20 cellular contexts compared by ENCODE assay signal in genomic region chr6:84653027-84653551, GRCh38.
DNase-seq lines count a peak whose midpoint lies in the region; ATAC-seq and TF ChIP-seq lines count a peak whose summit lies in the region.
"Had no signal": no experiment of that assay in that cellular context is flagged by ENCODE, and none has a peak within 500 bp of the region (broad histone marks: within the 10 kb centered on the region; RNA-seq: fewer than 3 reads in every experiment).

No MANE protein-coding gene starts in this region.

- peaks cover 15% of the 10 kb centered on the region for H3F3A ChIP-seq in GM23248 (ENCODE audit: insufficient read depth)

- H3K4me1 ChIP-seq in GM23248 (ENCODE audit: insufficient read depth) (peaks cover 27% of the 10 kb centered on the region), SJSA1 (replicated peaks) (peaks cover 23% of the 10 kb centered on the region), skeletal muscle satellite cell (ENCODE audit: control insufficient read depth, insufficient read depth, low read length) (peaks cover 32% of the 10 kb centered on the region)
- H3K4me1 ChIP-seq in effector memory CD4-positive, alpha-beta T cell (ENCODE audit: control insufficient read depth, insufficient read depth, low read length, poor library complexity, severe bottlenecking): no peaks in the 10 kb centered on the region
- H3K4me1 ChIP-seq: Caco-2 had no signal

- H3K36me3 ChIP-seq in GM23248 (ENCODE audit: low read depth) (no peaks in the 10 kb centered on the region), SJSA1 (no peaks in the 10 kb centered on the region), skeletal muscle satellite cell (ENCODE audit: insufficient read depth, low read length) (no peaks in the 10 kb centered on the region)
- H3K36me3 ChIP-seq in effector memory CD4-positive, alpha-beta T cell (ENCODE audit: control insufficient read depth, insufficient read depth, low read length): no peaks in the 10 kb centered on the region

- intact Hi-C loops in lower leg skin (cut with DNase I; ENCODE audit: low total_unique reads): no loop called here

- no peak for TF ChIP-seq CTCF in lower leg skin (IDR thresholded peaks at IDR 0.05)

- no peaks in the 10 kb centered on the region for H3K9me2 ChIP-seq in GM23248 (ENCODE audit: insufficient read depth)

- H3K4me3 ChIP-seq in GM23248 (no peak overlapping the region), SJSA1 (no peak overlapping the region), skeletal muscle satellite cell (ENCODE audit: low read length) (peak overlapping the region; percentile 13), lower leg skin (ENCODE audit: low read depth, poor library complexity, severe bottlenecking) (no peak overlapping the region)
- no peak overlapping the region for H3K4me3 ChIP-seq in effector memory CD4-positive, alpha-beta T cell (ENCODE audit: insufficient read depth, low read depth, low read length, poor library complexity, severe bottlenecking)

- in situ Hi-C loops in GM23248 (cut with MboI): no loop called here

- ATAC-seq in GM21576 (IDR thresholded peaks at IDR 0.05; ENCODE audit: unreplicated experiment): no peak

- H3K27me3 ChIP-seq in GM23248 (replicated peaks; ENCODE audit: insufficient read depth): no peaks in the 10 kb centered on the region
- H3K27me3 ChIP-seq in SJSA1 (replicated peaks): no peaks in the 10 kb centered on the region
- H3K27me3 ChIP-seq in skeletal muscle satellite cell (ENCODE audit: control insufficient read depth, insufficient read depth, low read length): no peaks in the 10 kb centered on the region
- no peaks in the 10 kb centered on the region for H3K27me3 ChIP-seq in effector memory CD4-positive, alpha-beta T cell (replicated peaks; ENCODE audit: control insufficient read depth, insufficient read depth, low read length, poor library complexity, severe bottlenecking)

- H3K9me3 ChIP-seq in GM23248 (ENCODE audit: low read depth) (no peaks in the 10 kb centered on the region), SJSA1 (replicated peaks) (no peaks in the 10 kb centered on the region), skeletal muscle satellite cell (replicated peaks; ENCODE audit: low read length) (no peaks in the 10 kb centered on the region)
- no peaks in the 10 kb centered on the region for H3K9me3 ChIP-seq in effector memory CD4-positive, alpha-beta T cell (ENCODE audit: control insufficient read depth, low read length)
- H3K9me3 ChIP-seq: Caco-2 had no signal

- no peak overlapping the region for H3K27ac ChIP-seq in GM23248
- H3K27ac ChIP-seq in SJSA1: peak overlapping the region; percentile 69
- no peak overlapping the region for H3K27ac ChIP-seq in effector memory CD4-positive, alpha-beta T cell (ENCODE audit: insufficient read depth, low read length, poor library complexity, severe bottlenecking)
- H3K27ac ChIP-seq: KMS-11 had no signal

- H3K79me2 ChIP-seq in GM23248 (ENCODE audit: insufficient read depth): no peaks in the 10 kb centered on the region

- H3K9ac ChIP-seq in GM23248: no peak overlapping the region
- H3K9ac ChIP-seq in skeletal muscle satellite cell (ENCODE audit: low read depth, low read length): peak overlapping the region; percentile 38
- H3K9ac ChIP-seq: KMS-11 had no signal

- DNase-seq in GM23248 (no peak), SJSA1 (ENCODE audit: low read depth in 1 of 2, low spot score in 2 of 2) (no peak), iris pigment epithelial cell (ENCODE audit: low read depth) (peak; percentile 14), lower leg skin (ENCODE audit: low spot score in 2 of 2) (no peak)
- no peak for DNase-seq in effector memory CD4-positive, alpha-beta T cell
- DNase-seq: Caco-2; CD4-positive, alpha-beta T cell; GF-D8; GOT3; MV-4-11; NCI-H1417; NCI-H187; NCI-H2227 treated with DMSO at 0.1 percent for 48 hours; NCI-H510A treated with DMSO at 0.1 percent for 48 hours; NCI-H774; RPMI8226; SIG-M5 had no signal

- 75 to 81% methylated on average over 3 of the region's 3 CpGs for WGBS in GM23248 (ENCODE audit: low coverage in 1 of 2, low lambda C conversion rate in 2 of 2, missing lambda C conversion rate in 2 of 2), 2 experiments
- 74 to 77% methylated on average over 3 of the region's 3 CpGs for WGBS in lower leg skin, 2 donors

- no peak for TF ChIP-seq POLR2A in lower leg skin (IDR thresholded peaks at IDR 0.05)

- H2AFZ ChIP-seq in GM23248: no peak overlapping the region

- H4K20me1 ChIP-seq in GM23248 (ENCODE audit: insufficient read depth): no peaks in the 10 kb centered on the region

- H3K4me2 ChIP-seq in GM23248 (ENCODE audit: unreplicated experiment) (peak overlapping the region; percentile 45), skeletal muscle satellite cell (ENCODE audit: low read length) (peak overlapping the region; percentile 68)
- H3K4me2 ChIP-seq: KMS-11 had no signal
